In the genomic region with DNA sequence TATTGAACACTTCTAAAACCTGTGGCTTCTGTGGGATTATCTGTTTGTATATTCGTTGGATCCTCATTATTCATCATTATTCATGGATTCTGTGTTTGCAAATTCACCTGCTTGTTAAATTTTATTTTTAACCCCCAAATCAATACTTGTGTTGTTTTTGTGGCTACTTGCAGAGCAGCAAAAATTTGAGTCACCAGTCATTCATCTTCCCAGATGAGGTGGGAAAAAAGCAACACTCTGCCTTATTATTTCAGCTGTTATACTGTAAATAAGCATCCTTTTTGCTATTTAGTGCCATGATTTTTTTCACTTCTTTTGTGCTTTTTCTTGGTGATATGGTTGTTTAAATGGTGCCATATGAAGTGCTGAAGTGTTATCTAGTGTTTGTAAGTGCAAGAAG, we compare ENCODE assay signal across 1 cellular context.
TF ChIP-seq lines count a peak whose summit lies in the region.

No MANE protein-coding gene starts in this region.

TF ChIP-seq in IMR-90, 13 proteins besides CTCF, POLR2A, EP300 and RAD21:
- TF ChIP-seq, protein P1, sequence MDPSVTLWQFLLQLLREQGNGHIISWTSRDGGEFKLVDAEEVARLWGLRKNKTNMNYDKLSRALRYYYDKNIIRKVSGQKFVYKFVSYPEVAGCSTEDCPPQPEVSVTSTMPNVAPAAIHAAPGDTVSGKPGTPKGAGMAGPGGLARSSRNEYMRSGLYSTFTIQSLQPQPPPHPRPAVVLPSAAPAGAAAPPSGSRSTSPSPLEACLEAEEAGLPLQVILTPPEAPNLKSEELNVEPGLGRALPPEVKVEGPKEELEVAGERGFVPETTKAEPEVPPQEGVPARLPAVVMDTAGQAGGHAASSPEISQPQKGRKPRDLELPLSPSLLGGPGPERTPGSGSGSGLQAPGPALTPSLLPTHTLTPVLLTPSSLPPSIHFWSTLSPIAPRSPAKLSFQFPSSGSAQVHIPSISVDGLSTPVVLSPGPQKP (IDR thresholded peaks at IDR 0.05; ENCODE audit: borderline replicate concordance, low read depth, low read length), result no peak
- no peak for TF ChIP-seq MAFK (IDR thresholded peaks at IDR 0.05; ENCODE audit: low read depth, low read length)
- TF ChIP-seq NFE2L2 (IDR thresholded peaks at IDR 0.05; ENCODE audit: low read depth, low read length), result no peak
- no peak for TF ChIP-seq CHD1 (IDR thresholded peaks at IDR 0.05; ENCODE audit: low read depth, low read length)
- TF ChIP-seq, protein P2, sequence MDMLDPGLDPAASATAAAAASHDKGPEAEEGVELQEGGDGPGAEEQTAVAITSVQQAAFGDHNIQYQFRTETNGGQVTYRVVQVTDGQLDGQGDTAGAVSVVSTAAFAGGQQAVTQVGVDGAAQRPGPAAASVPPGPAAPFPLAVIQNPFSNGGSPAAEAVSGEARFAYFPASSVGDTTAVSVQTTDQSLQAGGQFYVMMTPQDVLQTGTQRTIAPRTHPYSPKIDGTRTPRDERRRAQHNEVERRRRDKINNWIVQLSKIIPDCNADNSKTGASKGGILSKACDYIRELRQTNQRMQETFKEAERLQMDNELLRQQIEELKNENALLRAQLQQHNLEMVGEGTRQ (IDR thresholded peaks at IDR 0.05; ENCODE audit: low read depth, low read length), result no peak
- no peak for TF ChIP-seq MXI1 (IDR thresholded peaks at IDR 0.05; ENCODE audit: borderline replicate concordance, low read depth, low read length)
